Comparison of ENCODE assay signal across 27 cellular contexts in the genomic region with DNA sequence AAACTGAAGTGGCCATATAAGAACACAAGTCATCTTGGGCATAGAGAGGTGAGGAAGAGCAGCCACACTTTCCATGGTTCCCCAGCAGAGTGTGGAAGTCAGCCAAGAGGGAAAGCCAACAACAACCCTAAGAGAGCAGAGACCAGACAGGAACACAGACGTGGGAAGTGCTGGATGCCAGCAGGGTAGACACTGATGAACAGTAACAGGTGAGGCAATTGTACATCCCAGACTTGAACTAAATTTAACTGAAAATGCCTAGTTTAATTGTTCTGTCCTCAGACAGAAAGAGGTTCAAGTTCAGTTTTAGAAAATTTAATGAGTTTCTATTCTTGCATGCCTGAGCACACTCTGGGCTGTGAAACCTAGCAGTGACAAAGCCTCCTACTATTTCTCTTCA.
"Had no signal": no experiment of that assay in that cellular context is flagged by ENCODE, and none has a peak within 500 bp of the region (broad histone marks: within the 10 kb centered on the region; RNA-seq: fewer than 3 reads in every experiment).

No MANE protein-coding gene starts in this region.

- H3K4me3 Mint-ChIP-seq: activated naive CD8-positive, alpha-beta T cell treated with anti-CD3 and anti-CD28 coated beads for 36 hours; activated T-cell treated with anti-CD3 and anti-CD28 coated beads, Interleukin-2, amount 50 U/mL, for 4 hours; endodermal cell; naive thymus-derived CD4-positive, alpha-beta T cell; stimulated activated naive CD8-positive, alpha-beta T cell treated with anti-CD3 and anti-CD28 coated beads, Interleukin-15, Interleukin-2, amounts not matched to agents 100 ng/mL and 50 ng/mL, for 24 hours; T-helper 1 cell treated with Interleukin-12 subunit alpha and Interleukin-12 subunit beta and Interleukin-4 antibody, amounts not matched to agents 30 μg/mL and 1 μg/mL, for 36 hours; WTC11 had no signal

- H3K9me3 ChIP-seq: mucosa of descending colon, ovary, thyroid gland had no signal

- DNase-seq: activated CD4-positive, alpha-beta T cell treated with anti-CD3 and anti-CD28 coated beads, Interleukin-2, amount 50 U/mL, for 4 hours; activated CD8-positive, alpha-beta memory T cell treated with anti-CD3 and anti-CD28 coated beads, Interleukin-2, amount 50 U/mL, for 48 hours; activated naive CD4-positive, alpha-beta T cell treated with Interleukin-2 at 50 U/mL for 16 hours; activated naive CD8-positive, alpha-beta T cell treated with anti-CD3 and anti-CD28 coated beads for 36 hours; activated T-cell treated with anti-CD3 and anti-CD28 coated beads, Interleukin-2, amount 50 U/mL, for 4 hours; amygdala; cerebellar nuclear complex; cortex of kidney; endodermal cell; esophagus squamous epithelium; heart right ventricle; islet precursor cell; left cardiac atrium; mesendoderm; mucosa of descending colon; naive thymus-derived CD4-positive, alpha-beta T cell; ovary; psoas muscle; right cardiac atrium; stimulated activated CD4-positive, alpha-beta T cell treated with anti-CD3 and anti-CD28 coated beads, Interleukin-1b, Interleukin-23, amount 100 ng/mL, for 48 hours; substantia nigra; T1000; thyroid gland had no signal

- H3K4me3 ChIP-seq: esophagus squamous epithelium, heart right ventricle, mucosa of descending colon, ovary, psoas muscle, skin epidermis, thyroid gland had no signal

- H3K4me1 Mint-ChIP-seq: activated naive CD8-positive, alpha-beta T cell treated with anti-CD3 and anti-CD28 coated beads for 36 hours; endodermal cell; WTC11 had no signal

- H3K36me3 ChIP-seq: esophagus squamous epithelium, heart right ventricle, ovary, thyroid gland had no signal

- H3K4me1 ChIP-seq: psoas muscle, thyroid gland had no signal

- H3K27ac ChIP-seq: esophagus squamous epithelium, ovary, psoas muscle, skin epidermis, thyroid gland had no signal

- H3K27me3 ChIP-seq: esophagus squamous epithelium, heart right ventricle, ovary, thyroid gland had no signal

- H3K27ac Mint-ChIP-seq: activated naive CD8-positive, alpha-beta T cell treated with anti-CD3 and anti-CD28 coated beads for 36 hours; endodermal cell; naive thymus-derived CD4-positive, alpha-beta T cell; stimulated activated naive CD8-positive, alpha-beta T cell treated with anti-CD3 and anti-CD28 coated beads, Interleukin-15, Interleukin-2, amounts not matched to agents 100 ng/mL and 50 ng/mL, for 24 hours; T-helper 1 cell treated with Interleukin-12 subunit alpha and Interleukin-12 subunit beta and Interleukin-4 antibody, amounts not matched to agents 30 μg/mL and 1 μg/mL, for 36 hours; WTC11 had no signal

- ATAC-seq: activated T-cell treated with anti-CD3 and anti-CD28 coated beads, Interleukin-2, amount 50 U/mL, for 4 hours; heart right ventricle; left cardiac atrium; mucosa of descending colon; naive thymus-derived CD4-positive, alpha-beta T cell; psoas muscle; right cardiac atrium; WTC11 had no signal
